Comparison of ENCODE assay signal across 14 cellular contexts in the genomic region with DNA sequence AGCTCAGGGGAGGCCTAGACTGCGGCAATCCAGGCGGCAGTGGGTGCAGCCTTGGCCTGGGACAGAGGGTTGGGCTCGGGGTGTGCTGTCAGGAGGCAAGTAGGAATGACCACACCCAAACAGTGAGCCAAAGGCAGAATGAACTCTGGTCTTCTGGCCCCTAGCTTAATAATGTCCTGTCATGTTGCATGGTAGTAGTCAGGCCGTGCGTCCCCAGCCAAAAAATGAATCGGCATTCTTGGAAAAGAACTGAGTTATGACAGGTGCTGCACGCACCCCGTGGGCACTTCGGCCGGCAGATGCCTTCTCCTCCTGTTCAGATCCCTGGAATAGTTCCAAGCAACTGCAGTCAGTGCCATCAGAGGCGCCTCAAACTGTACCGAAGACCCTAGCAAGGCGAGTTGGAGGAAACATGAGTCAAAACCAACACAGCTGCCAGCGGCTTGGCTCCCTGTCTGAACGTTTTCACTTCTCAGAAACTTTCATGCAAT. TPM values are rescaled to one million over a fixed set of nuclear protein-coding genes. Genes with fewer than 3 reads are reported as not detected.
DNase-seq lines count a peak whose midpoint lies in the region; ATAC-seq, FAIRE-seq and TF ChIP-seq lines count a peak whose summit lies in the region.
"Had no signal": no experiment of that assay in that cellular context is flagged by ENCODE, and none has a peak within 500 bp of the region (broad histone marks: within the 10 kb centered on the region; RNA-seq: fewer than 3 reads in every experiment).

No MANE protein-coding gene starts in this region.

- no peak for TF ChIP-seq POLR2A in HepG2 (IDR thresholded peaks at IDR 0.05; ENCODE audit: insufficient read depth in 1 of 2, low read depth in 2 of 2, low read length in 2 of 2)

- H3K27me3 ChIP-seq in HepG2 (ENCODE audit: control insufficient read depth in 1 of 2, insufficient read depth in 2 of 2, low read length in 2 of 2) = no peaks in the 10 kb centered on the region

- BruUV-seq in HepG2 (replicated peaks; lab: Mats Ljungman, UMichigan) = no TSS peak

- ATAC-seq in HepG2 (0 out of 3 replicates have a peak, but pooled peaks have one; percentile 15), HG03521 (IDR thresholded peaks at IDR 0.05; ENCODE audit: unreplicated experiment) (no peak)

- POLR2A ChIA-PET in HepG2 (lab: Yijun Ruan, JAX) = no interaction called here

- H3K36me3 ChIP-seq in HepG2 (replicated peaks in 1 of 2; ENCODE audit: control insufficient read depth in 1 of 2, insufficient read depth in 2 of 2, low read length in 2 of 2) = peaks cover 37 to 90% of the 10 kb centered on the region in 2 experiments
- H3K36me3 ChIP-seq: thoracic aorta had no signal

- no peak overlapping the region for H3K4me2 ChIP-seq in HepG2 (ENCODE audit: low read depth, low read length)

- 97% methylated on average over 13 of the region's 15 CpGs for WGBS in HepG2 (ENCODE audit: low lambda C conversion rate)

- no peak overlapping the region for H3K9ac ChIP-seq in HepG2 (ENCODE audit: insufficient read depth, low read depth, low read length)
- H3K9ac ChIP-seq: parathyroid adenoma had no signal

- FAIRE-seq in HepG2 (lab: Jason Lieb, UNC) = no peak
- FAIRE-seq: endometrium, islet of Langerhans had no signal

- CTCF ChIA-PET in HepG2 (lab: Yijun Ruan, JAX; ENCODE audit: low intra/inter-chr PET ratio, low total read pairs) = no interaction called here

- intact Hi-C loops in HepG2 (cut with micrococcal nuclease; ENCODE audit: unreplicated experiment) = loop anchor here (5.0 kb wide), 1 partner anchor 172 kb away; a partner anchor contains a TSS

- DNase-seq in DMS 273 treated with DMSO at 0.1 percent for 48 hours (lab: John Stamatoyannopoulos, UW) = peak; percentile 57
- DNase-seq in NCI-H1105 (lab: John Stamatoyannopoulos, UW) = peak; percentile 85
- DNase-seq in SHP77 treated with DMSO at 0.1 percent for 48 hours (lab: John Stamatoyannopoulos, UW) = peak; percentile 15
- DNase-seq in HepG2 (ENCODE audit: low spot score) = no peak
- DNase-seq in stimulated activated CD4-positive, alpha-beta T cell treated with anti-CD3 and anti-CD28 coated beads, Interleukin-12 subunit alpha, Interleukin-12 subunit beta, amount 100 ng/mL, for 4 hours = no peak
- DNase-seq in activated CD4-positive, alpha-beta T cell treated with anti-CD3 and anti-CD28 coated beads, Interleukin-2, amount 50 U/mL, for 4 hours = no peak
- DNase-seq in effector CD8-positive, alpha-beta T cell (lab: John Stamatoyannopoulos, UW) = no peak
- DNase-seq: activated gamma-delta T cell had no signal

- TF ChIP-seq EP300 in HepG2 (IDR thresholded peaks at IDR 0.05; ENCODE audit: low read depth in 2 of 2, low read length in 2 of 2) (no peak), HepG2 (CRISPR knock-in tag; IDR thresholded peaks at IDR 0.05; ENCODE audit: borderline replicate concordance) (no peak)

- no peaks in the 10 kb centered on the region for H3K79me2 ChIP-seq in HepG2 (ENCODE audit: insufficient read depth, low read length)
- H3K79me2 ChIP-seq: parathyroid adenoma had no signal

- no peak for TF ChIP-seq CTCF in HepG2 (CRISPR knock-in tag; IDR thresholded peaks at IDR 0.05)

- no peak overlapping the region for H3K27ac ChIP-seq in HepG2 (ENCODE audit: extremely low read length, insufficient read depth, low read length)
- H3K27ac ChIP-seq: parathyroid adenoma, thoracic aorta, VCaP had no signal

- in situ Hi-C loops in HepG2 (cut with HindIII; ENCODE audit: extremely low pct_ligation_motif_present, low pct_unique_long_range_greater_than_20kb) = no loop called here

- H4K20me1 ChIP-seq in HepG2 (ENCODE audit: insufficient read depth, low read length) = no peaks in the 10 kb centered on the region

- TF ChIP-seq RAD21 in HepG2 (CRISPR knock-in tag; IDR thresholded peaks at IDR 0.05) = no peak

- H3K4me3 ChIP-seq in HepG2 (replicated peaks in 1 of 3; ENCODE audit: insufficient read depth in 1 of 3, low read depth in 2 of 3, low read length in 3 of 3) = no peak overlapping the region
- H3K4me3 ChIP-seq: thoracic aorta had no signal

- H3K9me3 ChIP-seq in HepG2 (ENCODE audit: low read length) = no peaks in the 10 kb centered on the region
- H3K9me3 ChIP-seq: thoracic aorta had no signal

- no peak overlapping the region for H2AFZ ChIP-seq in HepG2 (ENCODE audit: low read length)
- H2AFZ ChIP-seq: parathyroid adenoma had no signal

- peaks cover 10% of the 10 kb centered on the region for H3K4me1 ChIP-seq in HepG2 (ENCODE audit: insufficient read depth, low read length)
- H3K4me1 ChIP-seq: parathyroid adenoma had no signal

TF ChIP-seq in HepG2, 621 proteins besides CTCF, POLR2A, EP300 and RAD21:
- TF ChIP-seq ZNF678 (CRISPR knock-in tag; IDR thresholded peaks at IDR 0.05) (no peak), ETV6 (CRISPR knock-in tag; conservative IDR thresholded peaks at IDR 0.05) (no peak), AGO1 (IDR thresholded peaks at IDR 0.05; ENCODE audit: low read depth, low read length, poor library complexity, severe bottlenecking) (no peak), ZNF44 (CRISPR knock-in tag; IDR thresholded peaks at IDR 0.05) (no peak)
TF ChIP-seq in HepG2: peak in this region for 0.

RNA-seq across cellular contexts. Expression of a gene that starts 55.9 kb away (rescaled TPM):
- 39.6 and 57.4 TPM in 2 replicates for total RNA-seq in HepG2 (2016; rRNA removed; fragmentation: Illumina TruSeq; extraction: Trizol)
- 10.1 and 11.9 TPM in 2 replicates for total RNA-seq in HepG2 (2016; cell fraction: cytosol; rRNA removed; fragmentation: Illumina TruSeq; extraction: Trizol; ENCODE audit: low read depth)
- 33.4 and 54.9 TPM in 2 replicates for total RNA-seq in HepG2 (2016; cell fraction: insoluble cytoplasmic fraction; rRNA removed; fragmentation: Illumina TruSeq; extraction: Trizol)
- total RNA-seq in HepG2 (2016; cell fraction: membrane; rRNA removed; fragmentation: Illumina TruSeq; extraction: Trizol) = 16.7 and 17.9 TPM in 2 replicates
- total RNA-seq in HepG2 (2016; cell fraction: nucleus; rRNA removed; fragmentation: Illumina TruSeq; extraction: Trizol) = 94.0 and 111 TPM in 2 replicates
- 31.8 and 42.1 TPM in 2 replicates for polyA plus RNA-seq in HepG2 (2011; rRNA removed)
- 20.2 and 23.3 TPM in 2 replicates for polyA plus RNA-seq in HepG2 (2011; cell fraction: cytosol; rRNA removed)
- polyA plus RNA-seq in HepG2 (2011; cell fraction: nucleus; rRNA removed) = 94.2 and 94.4 TPM in 2 replicates
- 25.2 and 29.1 TPM in 2 replicates for polyA plus RNA-seq in HepG2 (2012)
- 2.3 and 2.5 TPM in 2 replicates for polyA plus RNA-seq in HepG2 (2016; cell fraction: cytosol; fragmentation: Illumina TruSeq; extraction: Trizol; ENCODE audit: low read depth)
- 19.5 and 23.2 TPM in 2 replicates for polyA plus RNA-seq in HepG2 (2016; cell fraction: insoluble cytoplasmic fraction; fragmentation: Illumina TruSeq; extraction: Trizol; ENCODE audit: low read depth)
- polyA plus RNA-seq in HepG2 (2016; cell fraction: membrane; fragmentation: Illumina TruSeq; extraction: Trizol; ENCODE audit: low read depth) = 4.8 and 6.1 TPM in 2 replicates
- polyA plus RNA-seq in HepG2 (2016; cell fraction: nucleus; fragmentation: Illumina TruSeq; extraction: Trizol; ENCODE audit: insufficient read depth, low read depth) = 81.9 and 85.2 TPM in 2 replicates
- polyA minus RNA-seq in HepG2 (2011; rRNA and poly(A)+ RNA removed; ENCODE audit: low replicate concordance) = 4.3 and 98.2 TPM in 2 replicates
- polyA minus RNA-seq in HepG2 (2011; cell fraction: cytosol; rRNA and poly(A)+ RNA removed) = 26.0 and 31.1 TPM in 2 replicates
- 161 and 194 TPM in 2 replicates for polyA minus RNA-seq in HepG2 (2011; cell fraction: nucleus; rRNA and poly(A)+ RNA removed)

RNA-seq across cellular contexts. Expression of a gene that starts 56.9 kb away (rescaled TPM):
- 25.4 and 27.9 TPM in 2 replicates for total RNA-seq in HepG2 (2016; rRNA removed; fragmentation: Illumina TruSeq; extraction: Trizol)
- 3.5 and 4.5 TPM in 2 replicates for total RNA-seq in HepG2 (2016; cell fraction: cytosol; rRNA removed; fragmentation: Illumina TruSeq; extraction: Trizol; ENCODE audit: low read depth)
- 21.3 and 28.9 TPM in 2 replicates for total RNA-seq in HepG2 (2016; cell fraction: insoluble cytoplasmic fraction; rRNA removed; fragmentation: Illumina TruSeq; extraction: Trizol)
- 7.5 and 8.2 TPM in 2 replicates for total RNA-seq in HepG2 (2016; cell fraction: membrane; rRNA removed; fragmentation: Illumina TruSeq; extraction: Trizol)
- total RNA-seq in HepG2 (2016; cell fraction: nucleus; rRNA removed; fragmentation: Illumina TruSeq; extraction: Trizol) = 38.9 and 48.6 TPM in 2 replicates
- 12.0 and 14.7 TPM in 2 replicates for polyA plus RNA-seq in HepG2 (2011; rRNA removed)
- polyA plus RNA-seq in HepG2 (2011; cell fraction: cytosol; rRNA removed) = 5.7 and 9.7 TPM in 2 replicates
- polyA plus RNA-seq in HepG2 (2011; cell fraction: nucleus; rRNA removed) = 10.5 and 11.6 TPM in 2 replicates
- 24.5 and 36.1 TPM in 2 replicates for polyA plus RNA-seq in HepG2 (2012)
- 3.2 and 4.3 TPM in 2 replicates for polyA plus RNA-seq in HepG2 (2016; cell fraction: cytosol; fragmentation: Illumina TruSeq; extraction: Trizol; ENCODE audit: low read depth)
- polyA plus RNA-seq in HepG2 (2016; cell fraction: insoluble cytoplasmic fraction; fragmentation: Illumina TruSeq; extraction: Trizol; ENCODE audit: low read depth) = 13.7 and 16.7 TPM in 2 replicates
- 4.4 and 4.9 TPM in 2 replicates for polyA plus RNA-seq in HepG2 (2016; cell fraction: membrane; fragmentation: Illumina TruSeq; extraction: Trizol; ENCODE audit: low read depth)
- polyA plus RNA-seq in HepG2 (2016; cell fraction: nucleus; fragmentation: Illumina TruSeq; extraction: Trizol; ENCODE audit: insufficient read depth, low read depth) = 43.5 and 45.8 TPM in 2 replicates
- 5.8 and 14.8 TPM in 2 replicates for polyA minus RNA-seq in HepG2 (2011; rRNA and poly(A)+ RNA removed; ENCODE audit: low replicate concordance)
- 14.0 and 18.1 TPM in 2 replicates for polyA minus RNA-seq in HepG2 (2011; cell fraction: cytosol; rRNA and poly(A)+ RNA removed)
- polyA minus RNA-seq in HepG2 (2011; cell fraction: nucleus; rRNA and poly(A)+ RNA removed) = 39.9 and 41.6 TPM in 2 replicates

Comparison
In these comparisons a context has a peak if more than half of its experiments do, and no peak if none do; other contexts are left out.
1. DNase-seq: peak in DMS 273 treated with DMSO at 0.1 percent for 48 hours (single experiment), NCI-H1105 (single experiment) and SHP77 treated with DMSO at 0.1 percent for 48 hours (single experiment); none in HepG2 (single experiment), stimulated activated CD4-positive, alpha-beta T cell treated with anti-CD3 and anti-CD28 coated beads, Interleukin-12 subunit alpha, Interleukin-12 subunit beta, amount 100 ng/mL, for 4 hours (single experiment), activated CD4-positive, alpha-beta T cell treated with anti-CD3 and anti-CD28 coated beads, Interleukin-2, amount 50 U/mL, for 4 hours (0 of 2) and effector CD8-positive, alpha-beta T cell (single experiment).